In the genomic region with DNA sequence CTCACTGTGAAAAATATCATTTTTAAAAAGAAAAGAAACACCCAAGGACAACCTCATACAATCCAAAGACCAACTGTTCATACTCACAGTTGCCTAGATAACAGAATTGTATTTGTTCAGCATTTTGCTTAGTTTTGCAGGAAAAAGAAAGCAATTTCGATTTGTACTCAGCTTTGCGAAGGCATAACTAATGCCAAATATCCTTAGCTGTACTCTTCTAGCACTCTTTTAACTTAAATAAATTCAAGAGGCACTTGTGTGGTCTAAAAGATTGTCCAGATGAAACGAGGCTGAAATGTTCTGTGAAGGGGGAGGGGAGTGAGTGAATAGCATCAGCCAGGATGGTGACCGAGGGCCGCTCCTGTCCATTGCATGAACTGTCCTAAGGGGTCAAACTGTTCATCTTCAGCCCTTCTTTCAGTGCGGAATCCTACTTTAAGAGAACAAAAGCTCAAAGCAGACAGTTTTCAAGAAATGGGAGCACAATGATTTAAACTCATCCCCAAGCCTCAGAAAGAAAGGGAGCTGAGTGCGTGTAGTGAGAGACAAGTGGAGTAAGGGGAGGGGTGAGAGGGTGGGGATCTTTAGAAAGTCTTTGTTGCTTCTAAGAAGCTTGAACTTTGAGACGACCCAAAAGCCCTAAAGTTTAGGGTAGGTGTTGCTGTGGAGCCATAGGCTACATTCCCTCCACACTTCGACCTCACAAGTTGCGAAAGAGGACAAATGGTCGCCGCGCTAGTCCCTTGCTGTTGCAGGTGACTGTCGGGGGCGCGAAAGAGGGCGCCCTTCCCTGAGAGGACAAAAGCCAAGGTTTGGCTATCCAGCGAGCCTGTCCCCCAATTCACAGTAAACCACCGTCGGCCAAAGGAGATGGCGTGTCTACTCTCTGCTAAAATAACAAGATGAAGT, we compare ENCODE assay signal across 9 cellular contexts. TPM values are rescaled to one million over a fixed set of nuclear protein-coding genes. Genes with fewer than 3 reads are reported as not detected.
A peak's percentile ranks its signal among the peaks of the same experiment; 100 is the strongest.
DNase-seq lines count a peak whose midpoint lies in the region; ATAC-seq, FAIRE-seq and TF ChIP-seq lines count a peak whose summit lies in the region.
"Had no signal": no experiment of that assay in that cellular context is flagged by ENCODE, and none has a peak within 500 bp of the region (broad histone marks: within the 10 kb centered on the region; RNA-seq: fewer than 3 reads in every experiment).

No MANE protein-coding gene starts in this region.

- no peak for DNase-seq in GM06990 (ENCODE audit: extremely low read depth, insufficient read length)
- DNase-seq in GM12892 (ENCODE audit: insufficient read length) = no peak
- peak; percentile 23 for DNase-seq in activated CD4-positive, alpha-beta memory T cell treated with anti-CD3 and anti-CD28 coated beads for 36 hours
- no peak for DNase-seq in naive thymus-derived CD4-positive, alpha-beta T cell
- DNase-seq in mesenteric fat pad (ENCODE audit: low spot score) = no peak
- DNase-seq: NCI-H446 treated with DMSO at 0.1 percent for 48 hours had no signal

- peak; percentile 83 for FAIRE-seq in GM12892 (lab: Jason Lieb, UNC)

- no peak overlapping the region for H3K27ac ChIP-seq in naive thymus-derived CD4-positive, alpha-beta T cell (ENCODE audit: low read depth, low read length)
- H3K27ac ChIP-seq: VCaP had no signal

- peaks cover 3% of the 10 kb centered on the region for H3K36me3 Mint-ChIP-seq in activated CD4-positive, alpha-beta memory T cell treated with anti-CD3 and anti-CD28 coated beads for 36 hours
- peaks cover 0 to 10% (median 6%) of the 10 kb centered on the region in 5 donors for H3K36me3 Mint-ChIP-seq in naive thymus-derived CD4-positive, alpha-beta T cell

- H3K9me3 ChIP-seq in naive thymus-derived CD4-positive, alpha-beta T cell (ENCODE audit: control insufficient read depth in 2 of 3, low read length in 3 of 3) = peaks cover 0 to 6% (median 4%) of the 10 kb centered on the region in 3 experiments

- no peak overlapping the region for H3K4me3 Mint-ChIP-seq in activated CD4-positive, alpha-beta memory T cell treated with anti-CD3 and anti-CD28 coated beads for 36 hours
- peak overlapping the region in 8 of 10 donors; percentile 2 to 87 (median 52) for H3K4me3 Mint-ChIP-seq in naive thymus-derived CD4-positive, alpha-beta T cell

- POLR2A ChIA-PET in activated CD4-positive, alpha-beta memory T cell treated with anti-CD3 and anti-CD28 coated beads for 36 hours (lab: Charles Lee) = no interaction called here
- POLR2A ChIA-PET in naive thymus-derived CD4-positive, alpha-beta T cell (lab: Charles Lee) = no interaction called here

- peaks cover 52% of the 10 kb centered on the region for H3K4me1 Mint-ChIP-seq in activated CD4-positive, alpha-beta memory T cell treated with anti-CD3 and anti-CD28 coated beads for 36 hours (ENCODE audit: low read depth)
- H3K4me1 Mint-ChIP-seq in naive thymus-derived CD4-positive, alpha-beta T cell = peaks cover 39 to 75% (median 65%) of the 10 kb centered on the region in 7 donors

- ATAC-seq in naive thymus-derived CD4-positive, alpha-beta T cell = no peak
- ATAC-seq in HG03045 (IDR thresholded peaks at IDR 0.05; ENCODE audit: unreplicated experiment) = no peak
- no peak for ATAC-seq in HG03025 (IDR thresholded peaks at IDR 0.05; ENCODE audit: low FRiP score, unreplicated experiment)

- H3K9me3 Mint-ChIP-seq in activated CD4-positive, alpha-beta memory T cell treated with anti-CD3 and anti-CD28 coated beads for 36 hours = no peaks in the 10 kb centered on the region
- peaks cover 0 to 39% (median 7%) of the 10 kb centered on the region in 11 donors for H3K9me3 Mint-ChIP-seq in naive thymus-derived CD4-positive, alpha-beta T cell

- H3K27me3 ChIP-seq in GM06990 (replicated peaks; ENCODE audit: control insufficient read depth, insufficient read depth, low read length) = no peaks in the 10 kb centered on the region
- peaks cover 25 to 59% of the 10 kb centered on the region in 2 donors for H3K27me3 ChIP-seq in naive thymus-derived CD4-positive, alpha-beta T cell (ENCODE audit: control insufficient read depth in 2 of 2, insufficient read depth in 2 of 2, low read length in 2 of 2)

- CTCF ChIA-PET in activated CD4-positive, alpha-beta memory T cell treated with anti-CD3 and anti-CD28 coated beads for 36 hours (lab: Charles Lee) = interaction anchor here (0.9 to 1.1 kb wide), 3 partner anchors 9 to 245 kb away, joined by 3 read pairs; no protein-coding TSS in a partner anchor
- CTCF ChIA-PET in naive thymus-derived CD4-positive, alpha-beta T cell (lab: Charles Lee) = no interaction called here

- H3K36me3 ChIP-seq in GM06990 (ENCODE audit: control insufficient read depth, insufficient read depth, low read length) = no peaks in the 10 kb centered on the region
- H3K36me3 ChIP-seq in naive thymus-derived CD4-positive, alpha-beta T cell (ENCODE audit: control insufficient read depth in 2 of 3, insufficient read depth in 3 of 3, low read length in 3 of 3) = no peaks in the 10 kb centered on the region

- peak; percentile 55 for TF ChIP-seq CTCF in GM06990 (IDR thresholded peaks at IDR 0.05; ENCODE audit: insufficient read depth, low read length, poor library complexity, severe bottlenecking)

- intact Hi-C loops in activated CD4-positive, alpha-beta memory T cell treated with anti-CD3 and anti-CD28 coated beads for 36 hours (cut with micrococcal nuclease) = loop anchor here (5.0 to 10.0 kb wide), 4 partner anchors 297 to 1888 kb away; a partner anchor contains a TSS
- intact Hi-C loops in naive thymus-derived CD4-positive, alpha-beta T cell (cut with micrococcal nuclease) = loop anchor here (5.0 to 10.0 kb wide), 4 partner anchors 185 to 1898 kb away; a partner anchor contains a TSS

- peak overlapping the region; percentile 56 for H3K4me3 ChIP-seq in GM06990 (replicated peaks; ENCODE audit: low read depth, low read length)
- H3K4me3 ChIP-seq in naive thymus-derived CD4-positive, alpha-beta T cell (ENCODE audit: low read length) = no peak overlapping the region

- TF ChIP-seq POLR2A in GM12892 (IDR thresholded peaks at IDR 0.05; ENCODE audit: low read depth, low read length) = no peak

- no peak overlapping the region for H3K27ac Mint-ChIP-seq in activated CD4-positive, alpha-beta memory T cell treated with anti-CD3 and anti-CD28 coated beads for 36 hours
- no peak overlapping the region for H3K27ac Mint-ChIP-seq in naive thymus-derived CD4-positive, alpha-beta T cell

- peaks cover 14 to 42% of the 10 kb centered on the region in 2 donors for H3K4me1 ChIP-seq in naive thymus-derived CD4-positive, alpha-beta T cell (ENCODE audit: control insufficient read depth in 2 of 2, insufficient read depth in 2 of 2, low read length in 2 of 2)

- peaks cover 81% of the 10 kb centered on the region for H3K27me3 Mint-ChIP-seq in activated CD4-positive, alpha-beta memory T cell treated with anti-CD3 and anti-CD28 coated beads for 36 hours
- H3K27me3 Mint-ChIP-seq in naive thymus-derived CD4-positive, alpha-beta T cell = peaks cover 81 to 91% (median 88%) of the 10 kb centered on the region in 5 donors

RNA-seq across cellular contexts. Expression of a gene that starts 4.0 kb away (rescaled TPM):
- polyA plus RNA-seq in GM12892 (2012; ENCODE audit: missing spikeins) = 1.5 TPM
- total RNA-seq in activated CD4-positive, alpha-beta memory T cell treated with anti-CD3 and anti-CD28 coated beads for 36 hours = not detected
- total RNA-seq in naive thymus-derived CD4-positive, alpha-beta T cell = under 1 TPM in 1 of 5 experiments, not detected in 4; 0.10 TPM
- not detected for polyA plus RNA-seq in naive thymus-derived CD4-positive, alpha-beta T cell
- not detected for total RNA-seq in mesenteric fat pad
